8 cellular contexts compared by ENCODE assay signal in the genomic region with DNA sequence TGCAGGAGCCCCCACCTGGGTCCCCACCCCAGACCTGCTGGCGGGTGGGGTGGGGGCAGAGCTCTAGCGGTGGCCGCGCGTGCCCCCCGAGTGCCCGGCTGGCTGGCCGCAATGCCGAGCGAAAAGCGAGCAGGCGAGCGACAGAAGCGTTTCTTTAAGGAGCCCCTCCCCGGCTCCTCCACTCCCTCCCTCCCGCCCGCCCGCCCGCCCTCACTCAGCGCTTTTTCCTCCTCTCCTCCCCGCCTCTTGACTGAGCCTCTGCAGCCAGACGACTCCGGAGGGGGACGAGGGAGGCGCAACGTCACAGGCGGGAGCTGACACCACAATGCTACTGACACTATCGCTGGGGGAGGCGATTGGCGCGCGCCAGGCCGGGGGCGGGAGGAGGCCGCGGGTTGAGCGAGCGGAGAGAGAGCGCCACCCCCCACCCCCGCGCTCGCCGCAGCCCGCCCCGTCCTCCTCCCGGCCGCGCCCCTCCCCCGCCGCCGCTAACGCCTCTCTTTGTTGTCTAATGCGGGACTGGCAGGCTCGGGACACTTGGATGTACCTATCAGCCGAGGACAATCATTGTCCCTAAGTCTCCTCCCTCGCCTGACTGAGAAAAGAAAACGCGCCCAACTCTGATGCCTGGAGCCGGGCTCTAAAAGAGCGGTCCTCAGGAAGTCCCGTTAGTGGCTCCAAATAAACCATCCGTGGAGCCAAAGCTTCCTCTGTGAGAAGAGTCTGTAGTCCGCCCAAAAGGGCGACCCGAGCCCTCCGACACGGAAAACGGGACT. TPM values are rescaled to one million over a fixed set of nuclear protein-coding genes. Genes with fewer than 3 reads are reported as not detected.
DNase-seq lines count a peak whose midpoint lies in the region; ATAC-seq and TF ChIP-seq lines count a peak whose summit lies in the region.

A gene (minus strand): TSS at position 127 of the 776 bp plus-strand sequence. CDS start 313 bp downstream, outside the sequence.

- peak within 1 kb of the TSS; percentile 92 to 99 (median 98) for H3K27ac ChIP-seq in heart right ventricle

- peaks cover 0 to 28% (median 0%) of the 10 kb centered on the region in 7 donors for H3K27me3 ChIP-seq in heart right ventricle

- peak within 1 kb of the TSS; percentile 97 for H3K4me3 Mint-ChIP-seq in type B pancreatic cell

- H3K4me3 ChIP-seq in GM12875 (ENCODE audit: low read depth, low read length) = peak within 1 kb of the TSS; percentile 76
- H3K4me3 ChIP-seq in heart right ventricle = peak within 1 kb of the TSS; percentile 66 to 97 (median 90)

- TF ChIP-seq CTCF in GM12875 (IDR thresholded peaks at IDR 0.05; ENCODE audit: borderline replicate concordance, insufficient read depth, low read depth, low read length) (no peak), heart right ventricle (IDR thresholded peaks at IDR 0.05) (no peak), type B pancreatic cell (conservative IDR thresholded peaks at IDR 0.05) (no peak)

- peaks cover 3 to 39% (median 28%) of the 10 kb centered on the region in 9 donors for H3K4me1 ChIP-seq in heart right ventricle

- no peaks in the 10 kb centered on the region for H3K9me3 Mint-ChIP-seq in type B pancreatic cell

- intact Hi-C loops in heart right ventricle (cut with DNase I) (loop anchor here in 7 of 10 donors (5.0 to 10.0 kb wide), 7 partner anchors 91 to 634 kb away; no protein-coding TSS in a partner anchor), posterior cingulate gyrus (cut with DNase I) (loop anchor here (5.0 kb wide), 2 partner anchors 91 to 151 kb away; no protein-coding TSS in a partner anchor)

- peak; percentile 76 for ATAC-seq in HG02884 (IDR thresholded peaks at IDR 0.05; ENCODE audit: unreplicated experiment)
- peak; percentile 84 to 94 (median 90) for ATAC-seq in heart right ventricle

- WGBS in heart right ventricle, 2 donors = 1% methylated on average over 50 to 68 of the region's 68 CpGs

- peaks cover 17% of the 10 kb centered on the region for H3K4me1 Mint-ChIP-seq in type B pancreatic cell (ENCODE audit: unreplicated experiment)

- peaks cover 0 to 20% (median 0%) of the 10 kb centered on the region in 9 donors for H3K36me3 ChIP-seq in heart right ventricle

- H3K36me3 Mint-ChIP-seq in type B pancreatic cell = peaks cover 10% of the 10 kb centered on the region

- DNase-seq in NCI-H146 (lab: John Stamatoyannopoulos, UW) (peak; percentile 95), T-helper 1 cell (peak; percentile 67 to 93 (median 76)), amniotic stem cell (lab: John Stamatoyannopoulos, UW) (peak; percentile 95), heart right ventricle (peak; percentile 98), posterior cingulate gyrus (peak; percentile 91 to 99 (median 97)), type B pancreatic cell (ENCODE audit: extremely low spot score, unreplicated experiment) (peak; percentile 94)

- peak within 1 kb of the TSS; percentile 97 for H3K27ac Mint-ChIP-seq in type B pancreatic cell

- H3K27me3 Mint-ChIP-seq in type B pancreatic cell = peaks cover 24% of the 10 kb centered on the region

- no peaks in the 10 kb centered on the region for H3K9me3 ChIP-seq in heart right ventricle

RNA-seq across cellular contexts. Expression of the gene that starts here (rescaled TPM):
- total RNA-seq in heart right ventricle (1 to 10 TPM; 1.3 to 5.0 (median 2.5) TPM), type B pancreatic cell (ENCODE audit: low replicate concordance) (14.2 and 46.1 TPM in 2 replicates)
- 1 to 10 TPM; 3.0 to 3.2 TPM for polyA plus RNA-seq in heart right ventricle

Comparison
In these comparisons a context has a peak if more than half of its experiments do, and no peak if none do; other contexts are left out.
1. Peak in every context shown above with its lines: DNase-seq, ATAC-seq, H3K4me3 ChIP-seq and H3K27ac ChIP-seq.